23 cellular contexts compared by ENCODE assay signal in the genomic region with DNA sequence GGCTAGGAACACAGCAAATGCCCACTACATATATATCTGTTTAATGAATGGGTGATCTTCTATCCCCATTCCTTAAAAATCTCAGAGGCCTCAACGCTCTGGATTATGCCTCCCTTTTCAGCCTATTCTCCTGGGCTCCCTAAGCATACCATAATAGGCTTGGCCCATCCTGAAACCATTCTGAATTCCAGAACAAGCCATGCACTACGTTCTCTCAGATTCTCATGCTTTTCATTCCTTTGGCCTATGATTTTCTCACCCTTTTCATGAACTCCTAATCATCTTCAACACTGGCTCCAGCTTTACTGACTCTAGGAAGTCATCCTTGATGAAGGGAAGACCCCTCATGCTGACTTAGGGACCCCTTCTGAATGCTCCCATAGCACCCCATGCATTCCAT.
"Had no signal": no experiment of that assay in that cellular context is flagged by ENCODE, and none has a peak within 500 bp of the region (broad histone marks: within the 10 kb centered on the region; RNA-seq: fewer than 3 reads in every experiment).

No MANE protein-coding gene starts in this region.

- H3K9me3 ChIP-seq: adrenal gland, Peyer's patch, SJSA1 had no signal

- H3K27me3 ChIP-seq: adrenal gland, cardiac muscle cell, Peyer's patch, SJSA1 had no signal

- H3K4me3 ChIP-seq: adrenal gland, cardiac muscle cell, Peyer's patch, SJSA1 had no signal

- H3K4me1 ChIP-seq: adrenal gland, Peyer's patch, SJSA1 had no signal

- ATAC-seq: activated CD4-positive, CD25-positive, alpha-beta regulatory T cell treated with anti-CD3 and anti-CD28 coated beads, Interleukin-2, amount 50 U/mL, for 24 hours; activated CD8-positive, alpha-beta T cell treated with anti-CD3 and anti-CD28 coated beads for 36 hours; activated T-cell treated with anti-CD3 and anti-CD28 coated beads, Interleukin-2, amount 50 U/mL, for 72 hours; SK-N-SH treated with all-trans-retinoic acid at 6 μM for 48 hours had no signal

- H3K27ac ChIP-seq: adrenal gland, cardiac muscle cell, Peyer's patch, RWPE1, SJSA1 had no signal

- DNase-seq: activated CD4-positive, alpha-beta T cell treated with anti-CD3 and anti-CD28 coated beads for 4 hours; activated CD8-positive, alpha-beta memory T cell treated with anti-CD3 and anti-CD28 coated beads, Interleukin-2, amount 50 U/mL, for 4 hours; activated CD8-positive, alpha-beta T cell treated with anti-CD3 and anti-CD28 coated beads for 36 hours; activated gamma-delta T cell treated with Interleukin-2 at 50 U/mL for 16 hours; activated naive CD4-positive, alpha-beta T cell treated with anti-CD3 and anti-CD28 coated beads, Interleukin-2, amount 10 ng/mL, durations not matched to agents 7 days and 5 days; activated naive CD8-positive, alpha-beta T cell treated with anti-CD3 and anti-CD28 coated beads, Interleukin-2, amount 10 ng/mL, durations not matched to agents 7 days and 5 days; activated T-cell treated with anti-CD3 and anti-CD28 coated beads, Interleukin-2, amount 50 U/mL, for 72 hours; adrenal gland; anterior cingulate cortex; MM.1S; NCI-H1105; NCI-H1436 treated with DMSO at 0.1 percent for 48 hours; NCI-H187; NCI-H2081; NCI-H446; NCI-H524; Peyer's patch; Right ventricle myocardium superior had no signal

- H3K36me3 ChIP-seq: adrenal gland, Peyer's patch, SJSA1 had no signal
